19 cellular contexts compared by ENCODE assay signal in the genomic region with DNA sequence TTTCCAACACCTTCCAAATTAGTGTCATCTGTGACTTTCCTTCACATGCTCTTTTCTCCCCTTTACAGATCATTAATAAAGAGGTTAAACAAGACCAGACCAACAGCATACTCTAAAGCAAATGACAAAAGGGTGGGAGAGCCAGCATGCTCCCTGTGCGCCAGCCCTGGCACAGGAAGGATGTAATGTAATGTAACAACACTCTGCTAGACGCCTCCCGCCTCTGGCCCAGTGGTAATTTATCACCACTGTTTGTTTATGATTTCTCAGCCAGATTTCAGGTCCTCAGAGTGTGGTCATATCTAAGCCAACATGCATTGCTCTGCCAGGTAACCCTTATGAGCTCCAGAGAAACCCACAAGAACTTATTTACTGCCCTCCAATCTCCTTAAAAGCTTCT.
"Had no signal": no experiment of that assay in that cellular context is flagged by ENCODE, and none has a peak within 500 bp of the region (broad histone marks: within the 10 kb centered on the region; RNA-seq: fewer than 3 reads in every experiment).

No MANE protein-coding gene starts in this region.

- H3K27ac ChIP-seq: cardiac muscle cell, epithelial cell of prostate, heart left ventricle, lower lobe of right lung, neural progenitor cell, spleen, upper lobe of left lung had no signal

- ATAC-seq: activated T-cell treated with anti-CD3 and anti-CD28 coated beads, Interleukin-2, amount 50 U/mL, for 72 hours; heart left ventricle; left colon; lower lobe of right lung; WTC11 had no signal

- H3K4me1 ChIP-seq: heart left ventricle, lower lobe of right lung, neural progenitor cell had no signal

- H3K9ac ChIP-seq: neural progenitor cell had no signal

- H2AFZ ChIP-seq: neural progenitor cell had no signal

- H3K36me3 ChIP-seq: cardiac muscle cell, heart left ventricle, lower lobe of right lung, neural progenitor cell, spleen, upper lobe of left lung had no signal

- H3K27me3 ChIP-seq: cardiac muscle cell, heart left ventricle, neural progenitor cell, upper lobe of left lung had no signal

- H3K4me2 ChIP-seq: neural progenitor cell had no signal

- H3K9me3 ChIP-seq: heart left ventricle, lower lobe of right lung, spleen, upper lobe of left lung had no signal

- H3K4me3 ChIP-seq: cardiac muscle cell, heart left ventricle, lower lobe of right lung, neural progenitor cell, spleen, upper lobe of left lung had no signal

- DNase-seq: activated CD4-positive, alpha-beta T cell treated with anti-CD3 and anti-CD28 coated beads, Interleukin-2, amount 50 U/mL, for 4 hours; activated effector memory CD4-positive, alpha-beta T cell treated with Interleukin-2 at 50 U/mL for 16 hours; activated naive CD4-positive, alpha-beta T cell treated with anti-CD3 and anti-CD28 coated beads for 36 hours; activated naive CD8-positive, alpha-beta T cell treated with anti-CD3 and anti-CD28 coated beads, Interleukin-2, amount 10 ng/mL, durations not matched to agents 7 days and 5 days; activated T-cell treated with anti-CD3 and anti-CD28 coated beads, Interleukin-2, amount 50 U/mL, for 72 hours; amygdala; heart left ventricle; left colon; lower lobe of right lung; naive B cell; spleen; stimulated activated CD4-positive, alpha-beta T cell treated with anti-CD3 and anti-CD28 coated beads, Interleukin-4, amount 100 ng/mL, for 1 hour; stimulated activated naive CD4-positive, alpha-beta T cell; T1000; upper lobe of left lung had no signal
